Comparison of ENCODE assay signal across 17 cellular contexts in genomic region chr3:66642015-66642414, GRCh38.
"Had no signal": no experiment of that assay in that cellular context is flagged by ENCODE, and none has a peak within 500 bp of the region (broad histone marks: within the 10 kb centered on the region; RNA-seq: fewer than 3 reads in every experiment).

No MANE protein-coding gene starts in this region.

- H3K9me3 Mint-ChIP-seq: activated T-helper 1 cell treated with anti-CD3 and anti-CD28 coated beads, Interleukin-12 subunit alpha, Interleukin-12 subunit beta, Interleukin-2, Interleukin-4 antibody, amounts not matched to agents 30 ng/mL and 10 ng/mL and 1 ng/mL, durations not matched to agents 14 hours and 24 hours and 36 hours; endodermal cell; T-helper 2 cell treated with Interferon-gamma antibody and Interleukin-4, amounts not matched to agents 5 μg/mL and 100 μg/mL, for 36 hours had no signal

- H3K36me3 Mint-ChIP-seq: stimulated activated memory B cell treated with anti-CD40 and anti-IgM and Interleukin-4, amounts not matched to agents 10 μg/mL and 1 μg/mL and 100 μg/mL, for 72 hours had no signal

- H3K27ac Mint-ChIP-seq: activated naive CD8-positive, alpha-beta T cell treated with anti-CD3 and anti-CD28 coated beads for 36 hours; activated T-helper 1 cell treated with anti-CD3 and anti-CD28 coated beads, Interleukin-12 subunit alpha, Interleukin-12 subunit beta, Interleukin-2, Interleukin-4 antibody, amounts not matched to agents 30 ng/mL and 10 ng/mL and 1 ng/mL, durations not matched to agents 14 hours and 24 hours and 36 hours; endodermal cell; stimulated activated memory B cell treated with anti-CD40 and anti-IgM and Interleukin-4, amounts not matched to agents 10 μg/mL and 1 μg/mL and 100 μg/mL, for 72 hours; T-helper 2 cell treated with Interferon-gamma antibody and Interleukin-4, amounts not matched to agents 5 μg/mL and 100 μg/mL, for 36 hours had no signal

- H3K36me3 ChIP-seq: upper lobe of left lung had no signal

- H3K4me1 ChIP-seq: foreskin keratinocyte, testis, upper lobe of left lung had no signal

- H3K4me3 Mint-ChIP-seq: activated naive CD8-positive, alpha-beta T cell treated with anti-CD3 and anti-CD28 coated beads for 36 hours; activated T-helper 1 cell treated with anti-CD3 and anti-CD28 coated beads, Interleukin-12 subunit alpha, Interleukin-12 subunit beta, Interleukin-2, Interleukin-4 antibody, amounts not matched to agents 30 ng/mL and 10 ng/mL and 1 ng/mL, durations not matched to agents 14 hours and 24 hours and 36 hours; endodermal cell; stimulated activated memory B cell treated with anti-CD40 and anti-IgM and Interleukin-4, amounts not matched to agents 10 μg/mL and 1 μg/mL and 100 μg/mL, for 72 hours; T-helper 2 cell treated with Interferon-gamma antibody and Interleukin-4, amounts not matched to agents 5 μg/mL and 100 μg/mL, for 36 hours had no signal

- H3K4me3 ChIP-seq: dorsolateral prefrontal cortex, lung, testis, upper lobe of left lung had no signal

- H3K27ac ChIP-seq: dorsolateral prefrontal cortex, foreskin keratinocyte, testis, upper lobe of left lung had no signal

- H3K27me3 Mint-ChIP-seq: activated naive CD8-positive, alpha-beta T cell treated with anti-CD3 and anti-CD28 coated beads for 36 hours; stimulated activated memory B cell treated with anti-CD40 and anti-IgM and Interleukin-4, amounts not matched to agents 10 μg/mL and 1 μg/mL and 100 μg/mL, for 72 hours had no signal

- ATAC-seq: foreskin keratinocyte; left lobe of liver; sciatic nerve; stimulated activated memory B cell treated with anti-CD40 and anti-IgM and Interleukin-4, amounts not matched to agents 10 μg/mL and 1 μg/mL and 100 μg/mL, for 72 hours had no signal

- DNase-seq: activated CD4-positive, alpha-beta T cell treated with anti-CD3 and anti-CD28 coated beads, Interleukin-2, amount 50 U/mL, for 4 hours; activated naive CD4-positive, alpha-beta T cell; activated naive CD8-positive, alpha-beta T cell treated with anti-CD3 and anti-CD28 coated beads for 36 hours; amniotic stem cell; dorsolateral prefrontal cortex; endodermal cell; foreskin keratinocyte; hippocampal formation; stimulated activated CD4-positive, alpha-beta T cell treated with anti-CD3 and anti-CD28 coated beads, Interleukin-4, amount 100 ng/mL, for 4 hours; testis; upper lobe of left lung had no signal

- H3K9me3 ChIP-seq: testis had no signal

- H3K27me3 ChIP-seq: dorsolateral prefrontal cortex, foreskin keratinocyte, testis, upper lobe of left lung had no signal
